In genomic region chr19:5326986-5327623, GRCh38 we compare ENCODE assay signal across 21 cellular contexts. TPM values are rescaled to one million over a fixed set of nuclear protein-coding genes. Genes with fewer than 3 reads are reported as not detected.
DNase-seq lines count a peak whose midpoint lies in the region; ATAC-seq, FAIRE-seq and TF ChIP-seq lines count a peak whose summit lies in the region.
"Had no signal": no experiment of that assay in that cellular context is flagged by ENCODE, and none has a peak within 500 bp of the region (broad histone marks: within the 10 kb centered on the region; RNA-seq: fewer than 3 reads in every experiment).

No MANE protein-coding gene starts in this region.

- peak; percentile 19 to 26; a peak in 2 of 6 replicates for ATAC-seq in A549
- ATAC-seq in esophagus mucosa: peak; percentile 8
- ATAC-seq in stimulated activated effector memory CD8-positive, alpha-beta T cell treated with anti-CD3 and anti-CD28 coated beads, Interleukin-12 subunit alpha, Interleukin-12 subunit beta, amount 100 ng/mL, for 72 hours: no peak
- ATAC-seq in HG02642 (IDR thresholded peaks at IDR 0.05; ENCODE audit: poor library complexity, unreplicated experiment): no peak
- ATAC-seq: GM12878 had no signal

- no peak for FAIRE-seq in A549 (lab: Jason Lieb, UNC)
- FAIRE-seq: GM12878, GM19239 had no signal

- no peak overlapping the region for H3K4me3 Mint-ChIP-seq in mesothelial cell of epicardium
- no peak overlapping the region for H3K4me3 Mint-ChIP-seq in stimulated activated effector memory CD8-positive, alpha-beta T cell treated with anti-CD3 and anti-CD28 coated beads, Interleukin-12 subunit alpha, Interleukin-12 subunit beta, amount 100 ng/mL, for 72 hours
- H3K4me3 Mint-ChIP-seq: CD4-positive, alpha-beta T cell had no signal

- H3K4me2 ChIP-seq in A549: no peak overlapping the region

- peaks cover 3% of the 10 kb centered on the region for H3K27me3 Mint-ChIP-seq in mesothelial cell of epicardium (ENCODE audit: low read depth)

- TF ChIP-seq RAD21 in A549 (conservative IDR thresholded peaks at IDR 0.05 in 1 of 2, IDR thresholded peaks at IDR 0.05 in 1 of 2): no peak

- no peak overlapping the region for H3K27ac Mint-ChIP-seq in mesothelial cell of epicardium
- H3K27ac Mint-ChIP-seq in stimulated activated effector memory CD8-positive, alpha-beta T cell treated with anti-CD3 and anti-CD28 coated beads, Interleukin-12 subunit alpha, Interleukin-12 subunit beta, amount 100 ng/mL, for 72 hours: no peak overlapping the region
- H3K27ac Mint-ChIP-seq: CD4-positive, alpha-beta T cell had no signal

- TF ChIP-seq CTCF in A549 (IDR thresholded peaks at IDR 0.05): no peak
- TF ChIP-seq CTCF in mesothelial cell of epicardium (IDR thresholded peaks at IDR 0.05; ENCODE audit: unreplicated experiment): no peak

- TF ChIP-seq POLR2A in A549 (IDR thresholded peaks at IDR 0.05; ENCODE audit: low read length): no peak

- H3K36me3 ChIP-seq in H7 (replicated peaks; ENCODE audit: control insufficient read depth, insufficient read depth, low read length): peaks cover 5% of the 10 kb centered on the region

- CTCF ChIA-PET in A549 (lab: Yijun Ruan, JAX): interaction anchor here (0.6 to 1.2 kb wide), 2 partner anchors 10 to 177 kb away, joined by 3 read pairs; no protein-coding TSS in a partner anchor

- no peaks in the 10 kb centered on the region for H3K4me1 ChIP-seq in A549
- H3K4me1 ChIP-seq: Caco-2 had no signal

- H3K9me3 Mint-ChIP-seq in mesothelial cell of epicardium: peaks cover 3% of the 10 kb centered on the region
- H3K9me3 Mint-ChIP-seq in stimulated activated effector memory CD8-positive, alpha-beta T cell treated with anti-CD3 and anti-CD28 coated beads, Interleukin-12 subunit alpha, Interleukin-12 subunit beta, amount 100 ng/mL, for 72 hours: peaks cover 5% of the 10 kb centered on the region
- H3K9me3 Mint-ChIP-seq: CD4-positive, alpha-beta T cell had no signal

- H3K36me3 Mint-ChIP-seq in mesothelial cell of epicardium: peaks cover 4% of the 10 kb centered on the region
- no peaks in the 10 kb centered on the region for H3K36me3 Mint-ChIP-seq in stimulated activated effector memory CD8-positive, alpha-beta T cell treated with anti-CD3 and anti-CD28 coated beads, Interleukin-12 subunit alpha, Interleukin-12 subunit beta, amount 100 ng/mL, for 72 hours

- no peak for TF ChIP-seq EP300 in A549 (IDR thresholded peaks at IDR 0.05)

- no peaks in the 10 kb centered on the region for H3K9me3 ChIP-seq in A549
- H3K9me3 ChIP-seq: Caco-2 had no signal

- no peak overlapping the region for H3K4me3 ChIP-seq in A549
- no peak overlapping the region for H3K4me3 ChIP-seq in H7 (ENCODE audit: insufficient read depth, low read depth, low read length)
- H3K4me3 ChIP-seq: GM12878 had no signal

- H3K27ac ChIP-seq in A549: no peak overlapping the region
- H3K27ac ChIP-seq: RWPE1 had no signal

- DNase-seq in A549 (ENCODE audit: low read depth in 1 of 2, low spot score in 1 of 2): no peak
- DNase-seq in H7: peak; percentile 80
- peak; percentile 43 for DNase-seq in RPMI8226
- no peak for DNase-seq in mesothelial cell of epicardium (ENCODE audit: low spot score in 2 of 2, unreplicated experiment in 2 of 2)
- no peak for DNase-seq in activated CD8-positive, alpha-beta memory T cell treated with anti-CD3 and anti-CD28 coated beads, Interleukin-2, amount 50 U/mL, for 48 hours
- DNase-seq in stimulated activated effector memory CD8-positive, alpha-beta T cell treated with anti-CD3 and anti-CD28 coated beads, Interleukin-12 subunit alpha, Interleukin-12 subunit beta, amount 100 ng/mL, for 72 hours (ENCODE audit: low spot score in 2 of 2): no peak
- DNase-seq: Caco-2; CD4-positive, alpha-beta T cell; GDM1; GOT3; Karpas-422; NCI-H1092; NCI-H1436 treated with DMSO at 0.1 percent for 48 hours; NCI-H2029 treated with DMSO at 0.1 percent for 48 hours; NCI-H510A; NCI-H82 had no signal

- POLR2A ChIA-PET in A549 (lab: Yijun Ruan, JAX): no interaction called here

- H3K27me3 ChIP-seq in H7 (ENCODE audit: control insufficient read depth, insufficient read depth, low read length): no peaks in the 10 kb centered on the region

- WGBS in A549 (ENCODE audit: missing lambda C conversion rate): 80% methylated on average over 18 of the region's 18 CpGs

- no peaks in the 10 kb centered on the region for H3K4me1 Mint-ChIP-seq in mesothelial cell of epicardium
- H3K4me1 Mint-ChIP-seq in stimulated activated effector memory CD8-positive, alpha-beta T cell treated with anti-CD3 and anti-CD28 coated beads, Interleukin-12 subunit alpha, Interleukin-12 subunit beta, amount 100 ng/mL, for 72 hours: peaks cover 8% of the 10 kb centered on the region

TF ChIP-seq in A549, 52 proteins besides CTCF, POLR2A, EP300 and RAD21:
- TF ChIP-seq HMGXB4 (CRISPR knock-in tag; IDR thresholded peaks at IDR 0.05; ENCODE audit: borderline replicate concordance) (no peak), TFCP2L1 (CRISPR knock-in tag; IDR thresholded peaks at IDR 0.05) (no peak), POLR2AphosphoS2 (conservative IDR thresholded peaks at IDR 0.05; ENCODE audit: low read length) (no peak), FOSL2 (IDR thresholded peaks at IDR 0.05) (no peak), FOSL2 (CRISPR knock-in tag; IDR thresholded peaks at IDR 0.05) (no peak), ZFP36 (IDR thresholded peaks at IDR 0.05; ENCODE audit: borderline replicate concordance, partially characterized antibody) (no peak)

RNA-seq across cellular contexts. Expression of gene PTPRS, which starts 13.5 kb away (rescaled TPM):
- 22.3 and 25.0 TPM in 2 replicates for polyA plus RNA-seq in A549 (2011; rRNA removed)
- polyA plus RNA-seq in A549 (2012; cell fraction: cytosol; rRNA removed): 41.9 and 53.1 TPM in 2 replicates
- polyA plus RNA-seq in A549 (2012; cell fraction: nucleus; rRNA removed): 114 and 145 TPM in 2 replicates
- 38.8 to 44.7 TPM (median 41.6 TPM) in 3 replicates for polyA plus RNA-seq in A549 (2017; fragmentation: RNase III; extraction: RNeasy Plus Mini Kit Qiagen cat#74134 plus additional on column Dnase treatment)
- 98.8 and 140 TPM in 2 replicates for polyA minus RNA-seq in A549 (2011; rRNA and poly(A)+ RNA removed)
- 130 and 156 TPM in 2 replicates for total RNA-seq in H7 (2014; rRNA removed; shearing (Covaris generic))
- 38.7 TPM for total RNA-seq in esophagus mucosa
- total RNA-seq in mesothelial cell of epicardium: 235 to 241 TPM (median 240 TPM) in 3 replicates

Comparison
In these comparisons a context has a peak if more than half of its experiments do, and no peak if none do; other contexts are left out.
1. ATAC-seq: peak in A549 (2 of 2) and esophagus mucosa (single experiment); none in stimulated activated effector memory CD8-positive, alpha-beta T cell treated with anti-CD3 and anti-CD28 coated beads, Interleukin-12 subunit alpha, Interleukin-12 subunit beta, amount 100 ng/mL, for 72 hours (single experiment) and HG02642 (single experiment).
2. DNase-seq: peak in H7 (single experiment) and RPMI8226 (single experiment); none in A549 (0 of 2), mesothelial cell of epicardium (0 of 2), activated CD8-positive, alpha-beta memory T cell treated with anti-CD3 and anti-CD28 coated beads, Interleukin-2, amount 50 U/mL, for 48 hours (single experiment) and stimulated activated effector memory CD8-positive, alpha-beta T cell treated with anti-CD3 and anti-CD28 coated beads, Interleukin-12 subunit alpha, Interleukin-12 subunit beta, amount 100 ng/mL, for 72 hours (0 of 2).